In genomic region chr18:5626130-5626880, GRCh38 we compare ENCODE assay signal across 22 cellular contexts.
DNase-seq lines count a peak whose midpoint lies in the region; ATAC-seq, FAIRE-seq and TF ChIP-seq lines count a peak whose summit lies in the region.
"Had no signal": no experiment of that assay in that cellular context is flagged by ENCODE, and none has a peak within 500 bp of the region (broad histone marks: within the 10 kb centered on the region; RNA-seq: fewer than 3 reads in every experiment).

No MANE protein-coding gene starts in this region.

- H3K4ac ChIP-seq in mesendoderm (ENCODE audit: low read depth, low read length): no peak overlapping the region

- H3K18ac ChIP-seq in mesendoderm (ENCODE audit: low read length): no peak overlapping the region

- no peaks in the 10 kb centered on the region for H3K36me3 Mint-ChIP-seq in activated naive CD4-positive, alpha-beta T cell treated with anti-CD3 and anti-CD28 coated beads, Interleukin-2, amount 50 U/mL, for 72 hours

- intact Hi-C loops in transverse colon (cut with DNase I; ENCODE audit: low total_unique reads) (no loop called here), kidney (cut with DNase I) (no loop called here)

- H2BK15ac ChIP-seq in mesendoderm (replicated peaks; ENCODE audit: low read depth): no peak overlapping the region

- no peak overlapping the region for H3K4me2 ChIP-seq in mesendoderm (ENCODE audit: low read length)
- H3K4me2 ChIP-seq: KMS-11 had no signal

- H3K27ac Mint-ChIP-seq in activated naive CD4-positive, alpha-beta T cell treated with anti-CD3 and anti-CD28 coated beads, Interleukin-2, amount 50 U/mL, for 72 hours: no peak overlapping the region

- H3K79me2 ChIP-seq in mesendoderm (ENCODE audit: control insufficient read depth, insufficient read depth, low read length): no peaks in the 10 kb centered on the region

- no peak overlapping the region for H3K56ac ChIP-seq in mesendoderm (ENCODE audit: low read length)

- H3K79me1 ChIP-seq in mesendoderm (ENCODE audit: low read length): no peaks in the 10 kb centered on the region

- no peak overlapping the region for H4K5ac ChIP-seq in mesendoderm (ENCODE audit: low read length)

- no peak for TF ChIP-seq POLR2A in transverse colon (IDR thresholded peaks at IDR 0.05)

- no peak for TF ChIP-seq EP300 in transverse colon (IDR thresholded peaks at IDR 0.05; ENCODE audit: low read depth)

- FAIRE-seq in kidney (lab: Jason Lieb, UNC): no peak
- FAIRE-seq: GM12891, GM18507, HepG2 had no signal

- no peak overlapping the region for H4K8ac ChIP-seq in mesendoderm (ENCODE audit: low read depth, low read length)

- H3K9ac ChIP-seq in duodenal mucosa (ENCODE audit: low read depth in 1 of 2, low read length in 2 of 2): no peak overlapping the region
- no peak overlapping the region for H3K9ac ChIP-seq in mesendoderm (ENCODE audit: low read length)
- H3K9ac ChIP-seq in kidney (ENCODE audit: low read length in 2 of 2): no peak overlapping the region
- H3K9ac ChIP-seq: BLaER1 treated with 17β-estradiol and CSF1 and Interleukin-3, amounts not matched to agents 10 nM and 100 nM; GM23248; KMS-11 had no signal

- 100% methylated on average over 2 of the region's 2 CpGs for WGBS in mesendoderm (ENCODE audit: extremely low coverage, insufficient coverage, low lambda C conversion rate)
- WGBS in transverse colon (ENCODE audit: low coverage in 1 of 2), 2 donors: 88 to 90% methylated on average over 2 of the region's 2 CpGs

- H2BK120ac ChIP-seq in mesendoderm (ENCODE audit: low read depth, low read length): peak overlapping the region; percentile 10

- TF ChIP-seq CTCF in transverse colon (IDR thresholded peaks at IDR 0.05): peak in 3 of 5 experiments; percentile 13 to 34 (median 19)
- TF ChIP-seq CTCF in kidney (IDR thresholded peaks at IDR 0.05; ENCODE audit: borderline replicate concordance, extremely low read depth, insufficient read depth): no peak

- H2BK5ac ChIP-seq in mesendoderm (ENCODE audit: low read length): peak overlapping the region; percentile 57

- H2AK5ac ChIP-seq in mesendoderm (ENCODE audit: low read length): peak overlapping the region; percentile 52

- peaks cover 26 to 40% of the 10 kb centered on the region in 2 donors for H3K4me1 ChIP-seq in duodenal mucosa (ENCODE audit: control insufficient read depth in 1 of 2, insufficient read depth in 2 of 2, low read length in 2 of 2)
- H3K4me1 ChIP-seq in mesendoderm (ENCODE audit: control insufficient read depth, low read depth, low read length): peaks cover 18% of the 10 kb centered on the region
- H3K4me1 ChIP-seq in transverse colon: peaks cover 0 to 31% (median 12%) of the 10 kb centered on the region in 4 donors
- H3K4me1 ChIP-seq in kidney (ENCODE audit: control insufficient read depth in 1 of 2, insufficient read depth in 1 of 2, low read depth in 1 of 2, low read length in 2 of 2): peaks cover 8 to 32% of the 10 kb centered on the region in 2 donors

- in situ Hi-C loops in transverse colon (cut with MboI; ENCODE audit: low pct_ligation_motif_present in 1 of 4, low pct_unique_long_range_greater_than_20kb in 1 of 4, low sequenced_read_pairs in 3 of 4): no loop called here

- H3K36me3 ChIP-seq in duodenal mucosa (ENCODE audit: control insufficient read depth in 1 of 2, insufficient read depth in 2 of 2, low read length in 2 of 2) (no peaks in the 10 kb centered on the region), mesendoderm (ENCODE audit: control insufficient read depth, insufficient read depth, low read length) (no peaks in the 10 kb centered on the region), transverse colon (no peaks in the 10 kb centered on the region), kidney (ENCODE audit: control insufficient read depth in 1 of 2, insufficient read depth in 2 of 2, low read length in 2 of 2) (no peaks in the 10 kb centered on the region)
- H3K36me3 ChIP-seq: BLaER1 treated with 17β-estradiol and CSF1 and Interleukin-3, amounts not matched to agents 10 nM and 100 nM had no signal

- ATAC-seq in activated naive CD4-positive, alpha-beta T cell treated with anti-CD3 and anti-CD28 coated beads, Interleukin-2, amount 50 U/mL, for 72 hours: no peak
- ATAC-seq: HepG2, PC-3 had no signal

- H3K23ac ChIP-seq in mesendoderm (ENCODE audit: low read length): no peak overlapping the region

- H3K9me3 ChIP-seq in duodenal mucosa (ENCODE audit: control insufficient read depth in 1 of 2, low read length in 2 of 2) (no peaks in the 10 kb centered on the region), transverse colon (no peaks in the 10 kb centered on the region), kidney (ENCODE audit: control insufficient read depth in 1 of 2, low read length in 2 of 2) (no peaks in the 10 kb centered on the region)

- H3K27me3 ChIP-seq in duodenal mucosa (ENCODE audit: control insufficient read depth in 1 of 2, insufficient read depth in 2 of 2, low read length in 2 of 2) (peaks cover 0 to 7% of the 10 kb centered on the region in 2 donors), mesendoderm (ENCODE audit: insufficient read depth, low read length, poor library complexity) (peaks cover 5% of the 10 kb centered on the region), transverse colon (no peaks in the 10 kb centered on the region)
- H3K27me3 ChIP-seq: BLaER1 treated with 17β-estradiol and CSF1 and Interleukin-3, amounts not matched to agents 10 nM and 100 nM had no signal

- H3K4me3 ChIP-seq in duodenal mucosa (ENCODE audit: low read depth in 1 of 2, low read length in 2 of 2): peak overlapping the region; percentile 11 to 34
- H3K4me3 ChIP-seq in mesendoderm (ENCODE audit: low read length): no peak overlapping the region
- no peak overlapping the region for H3K4me3 ChIP-seq in transverse colon
- H3K4me3 ChIP-seq in kidney (ENCODE audit: low read length in 2 of 2): no peak overlapping the region
- H3K4me3 ChIP-seq: BLaER1 treated with 17β-estradiol and CSF1 and Interleukin-3, amounts not matched to agents 10 nM and 100 nM; GM23248 had no signal

- H3K9me3 Mint-ChIP-seq in activated naive CD4-positive, alpha-beta T cell treated with anti-CD3 and anti-CD28 coated beads, Interleukin-2, amount 50 U/mL, for 72 hours: no peaks in the 10 kb centered on the region

- H3K27ac ChIP-seq in duodenal mucosa (ENCODE audit: low read depth, low read length): peak overlapping the region; percentile 33
- peak overlapping the region; percentile 5 for H3K27ac ChIP-seq in mesendoderm (ENCODE audit: low read depth, low read length)
- peak overlapping the region in 3 of 4 donors; percentile 24 to 89 (median 85) for H3K27ac ChIP-seq in transverse colon
- no peak overlapping the region for H3K27ac ChIP-seq in kidney (ENCODE audit: low read depth in 2 of 2, low read length in 2 of 2)
- H3K27ac ChIP-seq: GM23248, KMS-11, RWPE1 had no signal

- DNase-seq in SKM-1 treated with dmso at 0.1 percent for 144 hours (lab: John Stamatoyannopoulos, UW; ENCODE audit: unreplicated experiment): peak; percentile 53
- no peak for DNase-seq in SKM-1 (lab: John Stamatoyannopoulos, UW; ENCODE audit: unreplicated experiment)
- peak; percentile 75 for DNase-seq in mesendoderm
- no peak for DNase-seq in transverse colon
- no peak for DNase-seq in kidney
- no peak for DNase-seq in NK-92 (lab: John Stamatoyannopoulos, UW; ENCODE audit: unreplicated experiment)
- DNase-seq in activated naive CD4-positive, alpha-beta T cell treated with anti-CD3 and anti-CD28 coated beads, Interleukin-2, amount 50 U/mL, for 72 hours (ENCODE audit: low spot score in 2 of 2): no peak
- DNase-seq: GF-D8; GM23248; NCI-H1417; NCI-H187 treated with DMSO at 0.1 percent for 48 hours; NCI-H345; NCI-H526 treated with DMSO at 0.1 percent for 48 hours; NK-92 treated with Interleukin-12 subunit alpha and Interleukin-12 subunit beta, amount 100 ng/mL, for 24 hours; PC-3 had no signal

Comparison
In these comparisons a context has a peak if more than half of its experiments do, and no peak if none do; other contexts are left out.
1. DNase-seq: peak in SKM-1 treated with dmso at 0.1 percent for 144 hours (single experiment) and mesendoderm (single experiment); none in SKM-1 (single experiment), transverse colon (single experiment), kidney (single experiment), NK-92 (single experiment) and activated naive CD4-positive, alpha-beta T cell treated with anti-CD3 and anti-CD28 coated beads, Interleukin-2, amount 50 U/mL, for 72 hours (0 of 2).
2. H3K27ac ChIP-seq: peak in duodenal mucosa (single experiment), mesendoderm (single experiment) and transverse colon (3 of 4); none in kidney (0 of 2).
3. H3K4me3 ChIP-seq: peak in duodenal mucosa (2 of 2); none in mesendoderm (single experiment), transverse colon (0 of 4) and kidney (0 of 2).